Comparison of ENCODE assay signal across 25 cellular contexts in the genomic region with DNA sequence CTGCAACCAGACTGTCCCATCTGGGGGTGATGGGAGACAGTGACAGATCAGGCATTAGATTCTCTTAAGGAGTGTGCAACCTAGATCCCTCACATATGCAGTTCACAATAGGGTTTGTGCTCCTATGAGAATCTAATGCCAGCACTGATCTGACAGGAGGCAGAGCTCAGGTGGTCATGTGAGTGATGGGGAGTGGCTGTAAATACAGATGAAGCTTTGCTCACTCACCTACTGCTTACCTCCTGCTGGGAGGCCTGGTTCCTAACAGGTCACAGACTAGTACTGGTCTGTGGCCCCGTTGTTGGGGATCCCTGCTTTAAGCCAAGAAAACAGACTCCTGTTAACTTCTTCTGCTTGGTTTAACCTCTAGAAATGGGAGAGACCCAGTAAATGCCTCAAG. TPM values are rescaled to one million over a fixed set of nuclear protein-coding genes. Genes with fewer than 3 reads are reported as not detected.
DNase-seq lines count a peak whose midpoint lies in the region; TF ChIP-seq lines count a peak whose summit lies in the region.
"Had no signal": no experiment of that assay in that cellular context is flagged by ENCODE, and none has a peak within 500 bp of the region (broad histone marks: within the 10 kb centered on the region; RNA-seq: fewer than 3 reads in every experiment).

No MANE protein-coding gene starts in this region.

- peaks cover 19% of the 10 kb centered on the region for H3K4me1 ChIP-seq in mesenchymal stem cell (ENCODE audit: control insufficient read depth, insufficient read depth, low read depth, low read length)
- H3K4me1 ChIP-seq in transverse colon = peaks cover 10 to 39% (median 18%) of the 10 kb centered on the region in 4 donors
- H3K4me1 ChIP-seq in smooth muscle cell (ENCODE audit: low read depth) = peaks cover 5% of the 10 kb centered on the region

- H2AK5ac ChIP-seq in mesenchymal stem cell (ENCODE audit: low read length, severe bottlenecking) = no peak overlapping the region

- no peak overlapping the region for H2BK15ac ChIP-seq in mesenchymal stem cell (ENCODE audit: low read depth, poor library complexity, severe bottlenecking)

- no peak overlapping the region for H4K91ac ChIP-seq in mesenchymal stem cell (ENCODE audit: low read length)

- no peaks in the 10 kb centered on the region for H4K20me1 ChIP-seq in smooth muscle cell (ENCODE audit: low read depth)

- no peak overlapping the region for H3K23ac ChIP-seq in mesenchymal stem cell (ENCODE audit: low read length in 2 of 2)

- no peaks in the 10 kb centered on the region for H3K27me3 ChIP-seq in mesenchymal stem cell (ENCODE audit: control insufficient read depth in 1 of 2, insufficient read depth in 1 of 2, low read length in 2 of 2)
- H3K27me3 ChIP-seq in transverse colon = no peaks in the 10 kb centered on the region
- H3K27me3 ChIP-seq in smooth muscle cell (ENCODE audit: low read depth) = no peaks in the 10 kb centered on the region

- H3K4me3 ChIP-seq in mesenchymal stem cell (ENCODE audit: insufficient read depth in 1 of 2, low read depth in 1 of 2, low read length in 2 of 2) = no peak overlapping the region
- no peak overlapping the region for H3K4me3 ChIP-seq in transverse colon
- no peak overlapping the region for H3K4me3 ChIP-seq in smooth muscle cell
- H3K4me3 ChIP-seq: PC-9 had no signal

- no peaks in the 10 kb centered on the region for H3F3A ChIP-seq in smooth muscle cell (ENCODE audit: low read depth)

- no peak overlapping the region for H3K4ac ChIP-seq in mesenchymal stem cell (ENCODE audit: low read depth in 1 of 2, low read length in 2 of 2)

- H3K9ac ChIP-seq in mesenchymal stem cell (ENCODE audit: low read length) (no peak overlapping the region), smooth muscle cell (ENCODE audit: low read depth) (no peak overlapping the region)

- TF ChIP-seq CTCF in transverse colon (IDR thresholded peaks at IDR 0.05) (no peak), smooth muscle cell (IDR thresholded peaks at IDR 0.05; ENCODE audit: borderline replicate concordance, insufficient read depth, poor library complexity, severe bottlenecking) (no peak)

- peak overlapping the region in 1 of 2 experiments; percentile 31 for H3K18ac ChIP-seq in mesenchymal stem cell (ENCODE audit: low read depth in 1 of 2, low read length in 2 of 2)

- H3K27ac ChIP-seq in mesenchymal stem cell (ENCODE audit: low read length, poor library complexity, severe bottlenecking) (peak overlapping the region; percentile 13), transverse colon (no peak overlapping the region), smooth muscle cell (ENCODE audit: low read depth) (no peak overlapping the region)
- H3K27ac ChIP-seq: PC-9 had no signal

- DNase-seq in NCI-H510A treated with DMSO at 0.1 percent for 48 hours (lab: John Stamatoyannopoulos, UW) (peak; percentile 21), NCI-H510A (lab: John Stamatoyannopoulos, UW) (no peak), dedifferentiated amniotic fluid mesenchymal stem cell (ENCODE audit: extremely low spot score) (peak; percentile 12), mesenchymal stem cell (no peak), transverse colon (peak; percentile 14), NCI-H1048 (lab: John Stamatoyannopoulos, UW) (no peak), smooth muscle cell (lab: John Stamatoyannopoulos, UW; ENCODE audit: unreplicated experiment) (no peak), globus pallidus (ENCODE audit: low spot score) (no peak)
- DNase-seq: AML-193; C1 segment of cervical spinal cord; CD8-positive, alpha-beta memory T cell; DMS79; IMR-90; NCI-H1105 treated with DMSO at 0.1 percent for 48 hours; NCI-H1694 treated with DMSO at 0.1 percent for 48 hours; NCI-H2081 treated with DMSO at 0.1 percent for 48 hours; NCI-H2171 treated with DMSO at 0.1 percent for 48 hours; NCI-H446; NCI-H748 treated with DMSO at 0.1 percent for 48 hours; PC-9; RPMI8226; SHP77 had no signal

- H3K36me3 ChIP-seq in mesenchymal stem cell (ENCODE audit: control insufficient read depth in 1 of 2, insufficient read depth in 2 of 2, low read depth in 1 of 2, low read length in 2 of 2) (no peaks in the 10 kb centered on the region), transverse colon (no peaks in the 10 kb centered on the region), smooth muscle cell (ENCODE audit: low read depth) (no peaks in the 10 kb centered on the region)

- H2BK5ac ChIP-seq in mesenchymal stem cell (ENCODE audit: low read depth, low read length, poor library complexity, severe bottlenecking) = no peak overlapping the region

- intact Hi-C loops in transverse colon (cut with DNase I; ENCODE audit: low total_unique reads) = no loop called here

- peaks cover 24% of the 10 kb centered on the region for H3K79me1 ChIP-seq in mesenchymal stem cell (replicated peaks; ENCODE audit: low read length, poor library complexity, severe bottlenecking)

- peaks cover 5% of the 10 kb centered on the region for H3K79me2 ChIP-seq in smooth muscle cell (ENCODE audit: low read depth)

- TF ChIP-seq EP300 in transverse colon (IDR thresholded peaks at IDR 0.05; ENCODE audit: low read depth) = no peak

- H3K14ac ChIP-seq in mesenchymal stem cell (ENCODE audit: low read length in 2 of 2) = no peak overlapping the region

- H3K9me3 ChIP-seq in mesenchymal stem cell (ENCODE audit: control insufficient read depth, low read length) (no peaks in the 10 kb centered on the region), transverse colon (no peaks in the 10 kb centered on the region), smooth muscle cell (replicated peaks; ENCODE audit: low read depth) (no peaks in the 10 kb centered on the region)

- H2BK12ac ChIP-seq in mesenchymal stem cell (ENCODE audit: low read length in 2 of 2) = no peak overlapping the region

- no peak for TF ChIP-seq POLR2A in transverse colon (IDR thresholded peaks at IDR 0.05)

- H2BK120ac ChIP-seq in mesenchymal stem cell (ENCODE audit: low read depth, low read length) = no peak overlapping the region

- H3K4me2 ChIP-seq in mesenchymal stem cell (ENCODE audit: low read length, poor library complexity, severe bottlenecking) (peak overlapping the region; percentile 50), smooth muscle cell (no peak overlapping the region)
- H3K4me2 ChIP-seq: PC-9 had no signal

- no peak overlapping the region for H2AFZ ChIP-seq in mesenchymal stem cell (ENCODE audit: low read depth, low read length)
- no peak overlapping the region for H2AFZ ChIP-seq in smooth muscle cell (ENCODE audit: low read depth)
- H2AFZ ChIP-seq: PC-9 had no signal

- in situ Hi-C loops in transverse colon (cut with MboI; ENCODE audit: low pct_ligation_motif_present in 1 of 4, low pct_unique_long_range_greater_than_20kb in 1 of 4, low sequenced_read_pairs in 3 of 4) = no loop called here

- H4K8ac ChIP-seq in mesenchymal stem cell (ENCODE audit: low read length) = no peak overlapping the region

- 50% methylated on average over 1 of the region's 1 CpG for WGBS in mesenchymal stem cell
- 47% methylated on average over 1 of the region's 1 CpG; no CpG with 5 or more reads in 1 of the 2 donors for WGBS in transverse colon (ENCODE audit: low coverage in 1 of 2), 2 donors
- WGBS in smooth muscle cell (ENCODE audit: low lambda C conversion rate) = 90% methylated on average over 1 of the region's 1 CpG

RNA-seq across cellular contexts. Expression of gene CYP27A1, which starts 3.2 kb away (rescaled TPM):
- 6.2 TPM for polyA plus RNA-seq in mesenchymal stem cell (2013, experiment 1 of 2)
- 6.1 TPM for polyA plus RNA-seq in mesenchymal stem cell (2013, experiment 2 of 2)
- total RNA-seq in transverse colon = 100 to 1,000 TPM in 1 of 4 donors, 10 to 100 TPM in 3; 48.3 to 159 (median 75.5) TPM
- 9.6 and 11.2 TPM in 2 replicates for total RNA-seq in smooth muscle cell
- 11.5 and 14.9 TPM in 2 replicates for polyA plus RNA-seq in smooth muscle cell
- polyA plus RNA-seq: CD8-positive, alpha-beta memory T cell had no signal

RNA-seq across cellular contexts. Expression of gene PRKAG3, which starts 46.5 kb away (rescaled TPM):
- not detected for polyA plus RNA-seq in mesenchymal stem cell (2013, experiment 1 of 2)
- not detected for polyA plus RNA-seq in mesenchymal stem cell (2013, experiment 2 of 2)
- not detected for total RNA-seq in transverse colon
- not detected in 2 replicates for total RNA-seq in smooth muscle cell
- not detected in 2 replicates for polyA plus RNA-seq in smooth muscle cell
- total RNA-seq: A172; CD8-positive, alpha-beta memory T cell; H4; IMR-90; PC-9 had no signal
- polyA plus RNA-seq: AG04450; CD8-positive, alpha-beta memory T cell; IMR-90 had no signal

Comparison
In these comparisons a context has a peak if more than half of its experiments do, and no peak if none do; other contexts are left out.
1. DNase-seq: peak in NCI-H510A treated with DMSO at 0.1 percent for 48 hours (single experiment), dedifferentiated amniotic fluid mesenchymal stem cell (single experiment) and transverse colon (single experiment); none in NCI-H510A (single experiment), mesenchymal stem cell (single experiment), NCI-H1048 (single experiment), smooth muscle cell (single experiment) and globus pallidus (single experiment).